In the genomic region with DNA sequence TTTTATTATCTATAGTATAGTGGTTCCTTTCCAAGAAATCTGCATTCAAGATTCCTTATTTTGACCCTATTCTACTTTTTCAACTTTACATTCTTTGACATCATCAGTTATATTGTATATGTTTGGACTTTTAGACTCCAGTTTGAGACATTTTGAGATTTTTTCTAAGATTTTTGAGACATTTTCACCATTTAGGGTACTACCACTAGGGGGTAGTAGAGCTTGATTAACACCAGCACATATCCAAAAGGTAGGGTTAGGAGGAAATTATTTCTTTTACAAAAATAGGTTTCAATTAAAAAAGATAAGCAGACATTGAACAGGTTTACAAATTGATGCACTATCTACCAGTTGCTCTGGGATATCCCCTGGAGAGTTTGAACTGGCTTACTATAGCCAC, we compare ENCODE assay signal across 2 cellular contexts.
TF ChIP-seq lines count a peak whose summit lies in the region.

No MANE protein-coding gene starts in this region.

TF ChIP-seq in GM23338, 12 proteins besides CTCF, POLR2A, EP300 and RAD21 (continued from another document):
- TF ChIP-seq, protein P1, sequence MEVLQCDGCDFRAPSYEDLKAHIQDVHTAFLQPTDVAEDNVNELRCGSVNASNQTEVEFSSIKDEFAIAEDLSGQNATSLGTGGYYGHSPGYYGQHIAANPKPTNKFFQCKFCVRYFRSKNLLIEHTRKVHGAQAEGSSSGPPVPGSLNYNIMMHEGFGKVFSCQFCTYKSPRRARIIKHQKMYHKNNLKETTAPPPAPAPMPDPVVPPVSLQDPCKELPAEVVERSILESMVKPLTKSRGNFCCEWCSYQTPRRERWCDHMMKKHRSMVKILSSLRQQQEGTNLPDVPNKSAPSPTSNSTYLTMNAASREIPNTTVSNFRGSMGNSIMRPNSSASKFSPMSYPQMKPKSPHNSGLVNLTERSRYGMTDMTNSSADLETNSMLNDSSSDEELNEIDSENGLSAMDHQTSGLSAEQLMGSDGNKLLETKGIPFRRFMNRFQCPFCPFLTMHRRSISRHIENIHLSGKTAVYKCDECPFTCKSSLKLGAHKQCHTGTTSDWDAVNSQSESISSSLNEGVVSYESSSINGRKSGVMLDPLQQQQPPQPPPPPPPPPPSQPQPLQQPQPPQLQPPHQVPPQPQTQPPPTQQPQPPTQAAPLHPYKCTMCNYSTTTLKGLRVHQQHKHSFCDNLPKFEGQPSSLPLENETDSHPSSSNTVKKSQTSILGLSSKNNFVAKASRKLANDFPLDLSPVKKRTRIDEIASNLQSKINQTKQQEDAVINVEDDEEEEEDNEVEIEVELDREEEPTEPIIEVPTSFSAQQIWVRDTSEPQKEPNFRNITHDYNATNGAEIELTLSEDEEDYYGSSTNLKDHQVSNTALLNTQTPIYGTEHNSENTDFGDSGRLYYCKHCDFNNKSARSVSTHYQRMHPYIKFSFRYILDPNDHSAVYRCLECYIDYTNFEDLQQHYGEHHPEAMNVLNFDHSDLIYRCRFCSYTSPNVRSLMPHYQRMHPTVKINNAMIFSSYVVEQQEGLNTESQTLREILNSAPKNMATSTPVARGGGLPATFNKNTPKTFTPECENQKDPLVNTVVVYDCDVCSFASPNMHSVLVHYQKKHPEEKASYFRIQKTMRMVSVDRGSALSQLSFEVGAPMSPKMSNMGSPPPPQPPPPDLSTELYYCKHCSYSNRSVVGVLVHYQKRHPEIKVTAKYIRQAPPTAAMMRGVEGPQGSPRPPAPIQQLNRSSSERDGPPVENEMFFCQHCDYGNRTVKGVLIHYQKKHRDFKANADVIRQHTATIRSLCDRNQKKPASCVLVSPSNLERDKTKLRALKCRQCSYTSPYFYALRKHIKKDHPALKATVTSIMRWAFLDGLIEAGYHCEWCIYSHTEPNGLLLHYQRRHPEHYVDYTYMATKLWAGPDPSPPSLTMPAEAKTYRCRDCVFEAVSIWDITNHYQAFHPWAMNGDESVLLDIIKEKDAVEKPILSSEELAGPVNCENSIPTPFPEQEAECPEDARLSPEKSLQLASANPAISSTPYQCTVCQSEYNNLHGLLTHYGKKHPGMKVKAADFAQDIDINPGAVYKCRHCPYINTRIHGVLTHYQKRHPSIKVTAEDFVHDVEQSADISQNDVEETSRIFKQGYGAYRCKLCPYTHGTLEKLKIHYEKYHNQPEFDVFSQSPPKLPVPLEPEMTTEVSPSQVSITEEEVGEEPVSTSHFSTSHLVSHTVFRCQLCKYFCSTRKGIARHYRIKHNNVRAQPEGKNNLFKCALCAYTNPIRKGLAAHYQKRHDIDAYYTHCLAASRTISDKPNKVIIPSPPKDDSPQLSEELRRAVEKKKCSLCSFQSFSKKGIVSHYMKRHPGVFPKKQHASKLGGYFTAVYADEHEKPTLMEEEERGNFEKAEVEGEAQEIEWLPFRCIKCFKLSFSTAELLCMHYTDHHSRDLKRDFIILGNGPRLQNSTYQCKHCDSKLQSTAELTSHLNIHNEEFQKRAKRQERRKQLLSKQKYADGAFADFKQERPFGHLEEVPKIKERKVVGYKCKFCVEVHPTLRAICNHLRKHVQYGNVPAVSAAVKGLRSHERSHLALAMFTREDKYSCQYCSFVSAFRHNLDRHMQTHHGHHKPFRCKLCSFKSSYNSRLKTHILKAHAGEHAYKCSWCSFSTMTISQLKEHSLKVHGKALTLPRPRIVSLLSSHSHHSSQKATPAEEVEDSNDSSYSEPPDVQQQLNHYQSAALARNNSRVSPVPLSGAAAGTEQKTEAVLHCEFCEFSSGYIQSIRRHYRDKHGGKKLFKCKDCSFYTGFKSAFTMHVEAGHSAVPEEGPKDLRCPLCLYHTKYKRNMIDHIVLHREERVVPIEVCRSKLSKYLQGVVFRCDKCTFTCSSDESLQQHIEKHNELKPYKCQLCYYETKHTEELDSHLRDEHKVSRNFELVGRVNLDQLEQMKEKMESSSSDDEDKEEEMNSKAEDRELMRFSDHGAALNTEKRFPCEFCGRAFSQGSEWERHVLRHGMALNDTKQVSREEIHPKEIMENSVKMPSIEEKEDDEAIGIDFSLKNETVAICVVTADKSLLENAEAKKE (CRISPR knock-in tag; IDR thresholded peaks at IDR 0.05) = no peak
- no peak for TF ChIP-seq POLR2AphosphoS5 (IDR thresholded peaks at IDR 0.05; ENCODE audit: low read depth)
- no peak for TF ChIP-seq NANOG (IDR thresholded peaks at IDR 0.05; ENCODE audit: borderline replicate concordance)
- no peak for TF ChIP-seq EZH2phosphoT487 (IDR thresholded peaks at IDR 0.05; ENCODE audit: unreplicated experiment)
- TF ChIP-seq ZNF114 (CRISPR knock-in tag; IDR thresholded peaks at IDR 0.05) = no peak
- TF ChIP-seq, protein P2, sequence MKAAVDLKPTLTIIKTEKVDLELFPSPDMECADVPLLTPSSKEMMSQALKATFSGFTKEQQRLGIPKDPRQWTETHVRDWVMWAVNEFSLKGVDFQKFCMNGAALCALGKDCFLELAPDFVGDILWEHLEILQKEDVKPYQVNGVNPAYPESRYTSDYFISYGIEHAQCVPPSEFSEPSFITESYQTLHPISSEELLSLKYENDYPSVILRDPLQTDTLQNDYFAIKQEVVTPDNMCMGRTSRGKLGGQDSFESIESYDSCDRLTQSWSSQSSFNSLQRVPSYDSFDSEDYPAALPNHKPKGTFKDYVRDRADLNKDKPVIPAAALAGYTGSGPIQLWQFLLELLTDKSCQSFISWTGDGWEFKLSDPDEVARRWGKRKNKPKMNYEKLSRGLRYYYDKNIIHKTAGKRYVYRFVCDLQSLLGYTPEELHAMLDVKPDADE (IDR thresholded peaks at IDR 0.05) = no peak
- TF ChIP-seq, protein P3, sequence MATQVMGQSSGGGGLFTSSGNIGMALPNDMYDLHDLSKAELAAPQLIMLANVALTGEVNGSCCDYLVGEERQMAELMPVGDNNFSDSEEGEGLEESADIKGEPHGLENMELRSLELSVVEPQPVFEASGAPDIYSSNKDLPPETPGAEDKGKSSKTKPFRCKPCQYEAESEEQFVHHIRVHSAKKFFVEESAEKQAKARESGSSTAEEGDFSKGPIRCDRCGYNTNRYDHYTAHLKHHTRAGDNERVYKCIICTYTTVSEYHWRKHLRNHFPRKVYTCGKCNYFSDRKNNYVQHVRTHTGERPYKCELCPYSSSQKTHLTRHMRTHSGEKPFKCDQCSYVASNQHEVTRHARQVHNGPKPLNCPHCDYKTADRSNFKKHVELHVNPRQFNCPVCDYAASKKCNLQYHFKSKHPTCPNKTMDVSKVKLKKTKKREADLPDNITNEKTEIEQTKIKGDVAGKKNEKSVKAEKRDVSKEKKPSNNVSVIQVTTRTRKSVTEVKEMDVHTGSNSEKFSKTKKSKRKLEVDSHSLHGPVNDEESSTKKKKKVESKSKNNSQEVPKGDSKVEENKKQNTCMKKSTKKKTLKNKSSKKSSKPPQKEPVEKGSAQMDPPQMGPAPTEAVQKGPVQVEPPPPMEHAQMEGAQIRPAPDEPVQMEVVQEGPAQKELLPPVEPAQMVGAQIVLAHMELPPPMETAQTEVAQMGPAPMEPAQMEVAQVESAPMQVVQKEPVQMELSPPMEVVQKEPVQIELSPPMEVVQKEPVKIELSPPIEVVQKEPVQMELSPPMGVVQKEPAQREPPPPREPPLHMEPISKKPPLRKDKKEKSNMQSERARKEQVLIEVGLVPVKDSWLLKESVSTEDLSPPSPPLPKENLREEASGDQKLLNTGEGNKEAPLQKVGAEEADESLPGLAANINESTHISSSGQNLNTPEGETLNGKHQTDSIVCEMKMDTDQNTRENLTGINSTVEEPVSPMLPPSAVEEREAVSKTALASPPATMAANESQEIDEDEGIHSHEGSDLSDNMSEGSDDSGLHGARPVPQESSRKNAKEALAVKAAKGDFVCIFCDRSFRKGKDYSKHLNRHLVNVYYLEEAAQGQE (IDR thresholded peaks at IDR 0.05; ENCODE audit: unreplicated experiment) = no peak
TF ChIP-seq in GM23338: peak in this region for 0.

TF ChIP-seq in WTC11, 78 proteins besides CTCF, POLR2A, EP300 and RAD21 (continued from another document):
- TF ChIP-seq, protein P4, sequence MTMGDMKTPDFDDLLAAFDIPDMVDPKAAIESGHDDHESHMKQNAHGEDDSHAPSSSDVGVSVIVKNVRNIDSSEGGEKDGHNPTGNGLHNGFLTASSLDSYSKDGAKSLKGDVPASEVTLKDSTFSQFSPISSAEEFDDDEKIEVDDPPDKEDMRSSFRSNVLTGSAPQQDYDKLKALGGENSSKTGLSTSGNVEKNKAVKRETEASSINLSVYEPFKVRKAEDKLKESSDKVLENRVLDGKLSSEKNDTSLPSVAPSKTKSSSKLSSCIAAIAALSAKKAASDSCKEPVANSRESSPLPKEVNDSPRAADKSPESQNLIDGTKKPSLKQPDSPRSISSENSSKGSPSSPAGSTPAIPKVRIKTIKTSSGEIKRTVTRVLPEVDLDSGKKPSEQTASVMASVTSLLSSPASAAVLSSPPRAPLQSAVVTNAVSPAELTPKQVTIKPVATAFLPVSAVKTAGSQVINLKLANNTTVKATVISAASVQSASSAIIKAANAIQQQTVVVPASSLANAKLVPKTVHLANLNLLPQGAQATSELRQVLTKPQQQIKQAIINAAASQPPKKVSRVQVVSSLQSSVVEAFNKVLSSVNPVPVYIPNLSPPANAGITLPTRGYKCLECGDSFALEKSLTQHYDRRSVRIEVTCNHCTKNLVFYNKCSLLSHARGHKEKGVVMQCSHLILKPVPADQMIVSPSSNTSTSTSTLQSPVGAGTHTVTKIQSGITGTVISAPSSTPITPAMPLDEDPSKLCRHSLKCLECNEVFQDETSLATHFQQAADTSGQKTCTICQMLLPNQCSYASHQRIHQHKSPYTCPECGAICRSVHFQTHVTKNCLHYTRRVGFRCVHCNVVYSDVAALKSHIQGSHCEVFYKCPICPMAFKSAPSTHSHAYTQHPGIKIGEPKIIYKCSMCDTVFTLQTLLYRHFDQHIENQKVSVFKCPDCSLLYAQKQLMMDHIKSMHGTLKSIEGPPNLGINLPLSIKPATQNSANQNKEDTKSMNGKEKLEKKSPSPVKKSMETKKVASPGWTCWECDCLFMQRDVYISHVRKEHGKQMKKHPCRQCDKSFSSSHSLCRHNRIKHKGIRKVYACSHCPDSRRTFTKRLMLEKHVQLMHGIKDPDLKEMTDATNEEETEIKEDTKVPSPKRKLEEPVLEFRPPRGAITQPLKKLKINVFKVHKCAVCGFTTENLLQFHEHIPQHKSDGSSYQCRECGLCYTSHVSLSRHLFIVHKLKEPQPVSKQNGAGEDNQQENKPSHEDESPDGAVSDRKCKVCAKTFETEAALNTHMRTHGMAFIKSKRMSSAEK (CRISPR knock-in tag; IDR thresholded peaks at IDR 0.05; ENCODE audit: borderline replicate concordance) = no peak
- TF ChIP-seq, protein P5, sequence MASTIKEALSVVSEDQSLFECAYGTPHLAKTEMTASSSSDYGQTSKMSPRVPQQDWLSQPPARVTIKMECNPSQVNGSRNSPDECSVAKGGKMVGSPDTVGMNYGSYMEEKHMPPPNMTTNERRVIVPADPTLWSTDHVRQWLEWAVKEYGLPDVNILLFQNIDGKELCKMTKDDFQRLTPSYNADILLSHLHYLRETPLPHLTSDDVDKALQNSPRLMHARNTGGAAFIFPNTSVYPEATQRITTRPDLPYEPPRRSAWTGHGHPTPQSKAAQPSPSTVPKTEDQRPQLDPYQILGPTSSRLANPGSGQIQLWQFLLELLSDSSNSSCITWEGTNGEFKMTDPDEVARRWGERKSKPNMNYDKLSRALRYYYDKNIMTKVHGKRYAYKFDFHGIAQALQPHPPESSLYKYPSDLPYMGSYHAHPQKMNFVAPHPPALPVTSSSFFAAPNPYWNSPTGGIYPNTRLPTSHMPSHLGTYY (CRISPR knock-in tag; IDR thresholded peaks at IDR 0.05) = no peak
- no peak for TF ChIP-seq ESRRA (CRISPR knock-in tag; IDR thresholded peaks at IDR 0.05; ENCODE audit: borderline replicate concordance)
- TF ChIP-seq ATF1 (CRISPR knock-in tag; IDR thresholded peaks at IDR 0.05) = no peak
- TF ChIP-seq, protein P6, sequence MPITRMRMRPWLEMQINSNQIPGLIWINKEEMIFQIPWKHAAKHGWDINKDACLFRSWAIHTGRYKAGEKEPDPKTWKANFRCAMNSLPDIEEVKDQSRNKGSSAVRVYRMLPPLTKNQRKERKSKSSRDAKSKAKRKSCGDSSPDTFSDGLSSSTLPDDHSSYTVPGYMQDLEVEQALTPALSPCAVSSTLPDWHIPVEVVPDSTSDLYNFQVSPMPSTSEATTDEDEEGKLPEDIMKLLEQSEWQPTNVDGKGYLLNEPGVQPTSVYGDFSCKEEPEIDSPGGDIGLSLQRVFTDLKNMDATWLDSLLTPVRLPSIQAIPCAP (CRISPR knock-in tag; IDR thresholded peaks at IDR 0.05) = no peak
- TF ChIP-seq, protein P7, sequence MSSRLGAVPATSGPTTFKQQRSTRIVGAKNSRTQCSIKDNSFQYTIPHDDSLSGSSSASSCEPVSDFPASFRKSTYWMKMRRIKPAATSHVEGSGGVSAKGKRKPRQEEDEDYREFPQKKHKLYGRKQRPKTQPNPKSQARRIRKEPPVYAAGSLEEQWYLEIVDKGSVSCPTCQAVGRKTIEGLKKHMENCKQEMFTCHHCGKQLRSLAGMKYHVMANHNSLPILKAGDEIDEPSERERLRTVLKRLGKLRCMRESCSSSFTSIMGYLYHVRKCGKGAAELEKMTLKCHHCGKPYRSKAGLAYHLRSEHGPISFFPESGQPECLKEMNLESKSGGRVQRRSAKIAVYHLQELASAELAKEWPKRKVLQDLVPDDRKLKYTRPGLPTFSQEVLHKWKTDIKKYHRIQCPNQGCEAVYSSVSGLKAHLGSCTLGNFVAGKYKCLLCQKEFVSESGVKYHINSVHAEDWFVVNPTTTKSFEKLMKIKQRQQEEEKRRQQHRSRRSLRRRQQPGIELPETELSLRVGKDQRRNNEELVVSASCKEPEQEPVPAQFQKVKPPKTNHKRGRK (CRISPR knock-in tag; IDR thresholded peaks at IDR 0.05; ENCODE audit: borderline replicate concordance) = no peak
- TF ChIP-seq, protein P8, sequence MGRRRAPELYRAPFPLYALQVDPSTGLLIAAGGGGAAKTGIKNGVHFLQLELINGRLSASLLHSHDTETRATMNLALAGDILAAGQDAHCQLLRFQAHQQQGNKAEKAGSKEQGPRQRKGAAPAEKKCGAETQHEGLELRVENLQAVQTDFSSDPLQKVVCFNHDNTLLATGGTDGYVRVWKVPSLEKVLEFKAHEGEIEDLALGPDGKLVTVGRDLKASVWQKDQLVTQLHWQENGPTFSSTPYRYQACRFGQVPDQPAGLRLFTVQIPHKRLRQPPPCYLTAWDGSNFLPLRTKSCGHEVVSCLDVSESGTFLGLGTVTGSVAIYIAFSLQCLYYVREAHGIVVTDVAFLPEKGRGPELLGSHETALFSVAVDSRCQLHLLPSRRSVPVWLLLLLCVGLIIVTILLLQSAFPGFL (CRISPR knock-in tag; IDR thresholded peaks at IDR 0.05; ENCODE audit: borderline replicate concordance) = no peak
- TF ChIP-seq ZBTB21 (CRISPR knock-in tag; IDR thresholded peaks at IDR 0.05; ENCODE audit: borderline replicate concordance) = no peak
- no peak for TF ChIP-seq ZNF396 (CRISPR knock-in tag; IDR thresholded peaks at IDR 0.05; ENCODE audit: borderline replicate concordance)
- TF ChIP-seq, protein P9, sequence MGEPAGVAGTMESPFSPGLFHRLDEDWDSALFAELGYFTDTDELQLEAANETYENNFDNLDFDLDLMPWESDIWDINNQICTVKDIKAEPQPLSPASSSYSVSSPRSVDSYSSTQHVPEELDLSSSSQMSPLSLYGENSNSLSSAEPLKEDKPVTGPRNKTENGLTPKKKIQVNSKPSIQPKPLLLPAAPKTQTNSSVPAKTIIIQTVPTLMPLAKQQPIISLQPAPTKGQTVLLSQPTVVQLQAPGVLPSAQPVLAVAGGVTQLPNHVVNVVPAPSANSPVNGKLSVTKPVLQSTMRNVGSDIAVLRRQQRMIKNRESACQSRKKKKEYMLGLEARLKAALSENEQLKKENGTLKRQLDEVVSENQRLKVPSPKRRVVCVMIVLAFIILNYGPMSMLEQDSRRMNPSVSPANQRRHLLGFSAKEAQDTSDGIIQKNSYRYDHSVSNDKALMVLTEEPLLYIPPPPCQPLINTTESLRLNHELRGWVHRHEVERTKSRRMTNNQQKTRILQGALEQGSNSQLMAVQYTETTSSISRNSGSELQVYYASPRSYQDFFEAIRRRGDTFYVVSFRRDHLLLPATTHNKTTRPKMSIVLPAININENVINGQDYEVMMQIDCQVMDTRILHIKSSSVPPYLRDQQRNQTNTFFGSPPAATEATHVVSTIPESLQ (CRISPR knock-in tag; IDR thresholded peaks at IDR 0.05) = no peak
